In genomic region chr6:157223021-157223430, GRCh38 we compare ENCODE assay signal across 1 cellular context.
TF ChIP-seq lines count a peak whose summit lies in the region.

No MANE protein-coding gene starts in this region.

TF ChIP-seq in SK-N-SH, 30 proteins besides CTCF, POLR2A, EP300 and RAD21 (continued from another document):
- TF ChIP-seq TAF1 (IDR thresholded peaks at IDR 0.05; ENCODE audit: borderline replicate concordance, low read depth, low read length) (no peak), NFIC (IDR thresholded peaks at IDR 0.05; ENCODE audit: borderline replicate concordance) (no peak), NRF1 (IDR thresholded peaks at IDR 0.05; ENCODE audit: low read depth, low read length) (no peak)
